In genomic region chr6:103018426-103018825, GRCh38 we compare ENCODE assay signal across 11 cellular contexts.
"Had no signal": no experiment of that assay in that cellular context is flagged by ENCODE, and none has a peak within 500 bp of the region (broad histone marks: within the 10 kb centered on the region; RNA-seq: fewer than 3 reads in every experiment).

No MANE protein-coding gene starts in this region.

- H3K4me2 ChIP-seq: GM23338 had no signal

- H2AFZ ChIP-seq: GM23248, GM23338 had no signal

- H3K27ac Mint-ChIP-seq: GM23338, H9, HFFc6 had no signal

- ATAC-seq: GM23338, HCT116 had no signal

- H3K4me3 Mint-ChIP-seq: GM23338, H9, HFFc6 had no signal

- DNase-seq: GM23248, GOT3, H7, H9, HCEC 1CT, HFFc6 had no signal

- H3K9me3 ChIP-seq: HAP-1 had no signal

- H3K9ac ChIP-seq: GM23248 had no signal

- H3K4me1 Mint-ChIP-seq: GM23338, H9 had no signal

- H3K36me3 ChIP-seq: HAP-1 had no signal

- H3K4me1 ChIP-seq: HAP-1 had no signal

- FAIRE-seq: H1, H54 had no signal

- H3K4me3 ChIP-seq: GM23248, GM23338, HAP-1 had no signal

- H3K27ac ChIP-seq: GM23248 had no signal
